In genomic region chr12:93102744-93103143, GRCh38 we compare ENCODE assay signal across 20 cellular contexts.
DNase-seq lines count a peak whose midpoint lies in the region; ATAC-seq and TF ChIP-seq lines count a peak whose summit lies in the region.
"Had no signal": no experiment of that assay in that cellular context is flagged by ENCODE, and none has a peak within 500 bp of the region (broad histone marks: within the 10 kb centered on the region; RNA-seq: fewer than 3 reads in every experiment).

No MANE protein-coding gene starts in this region.

- no peak for TF ChIP-seq CTCF in heart right ventricle (IDR thresholded peaks at IDR 0.05)
- TF ChIP-seq CTCF in nephron progenitor cell (IDR thresholded peaks at IDR 0.05): no peak
- TF ChIP-seq CTCF in gastrocnemius medialis (IDR thresholded peaks at IDR 0.05 in 4 of 5, conservative IDR thresholded peaks at IDR 0.05 in 1 of 5): no peak

- H3K4me3 ChIP-seq in heart right ventricle (no peak overlapping the region), gastrocnemius medialis (no peak overlapping the region)
- H3K4me3 ChIP-seq: GM23338, Peyer's patch had no signal

- ATAC-seq in heart right ventricle: no peak
- ATAC-seq in left ventricle myocardium superior: no peak
- no peak for ATAC-seq in gastrocnemius medialis
- ATAC-seq in activated naive CD4-positive, alpha-beta T cell treated with anti-CD3 and anti-CD28 coated beads, Interleukin-2, amount 50 U/mL, for 72 hours: no peak
- ATAC-seq: CD8-positive, alpha-beta T cell; GM23338 had no signal

- H3K9me3 ChIP-seq in heart right ventricle (no peaks in the 10 kb centered on the region), gastrocnemius medialis (no peaks in the 10 kb centered on the region)
- H3K9me3 ChIP-seq: Peyer's patch had no signal

- H3K4me1 ChIP-seq in heart right ventricle (peaks cover 0 to 11% (median 3%) of the 10 kb centered on the region in 9 donors), gastrocnemius medialis (peaks cover 11% of the 10 kb centered on the region in 2 donors)
- H3K4me1 ChIP-seq: Peyer's patch had no signal

- H3K27me3 ChIP-seq in heart right ventricle (no peaks in the 10 kb centered on the region), gastrocnemius medialis (no peaks in the 10 kb centered on the region)
- H3K27me3 ChIP-seq: Peyer's patch had no signal

- H3K4me1 Mint-ChIP-seq in nephron progenitor cell: peaks cover 47% of the 10 kb centered on the region

- H3K27ac Mint-ChIP-seq in nephron progenitor cell: peak overlapping the region; percentile 57
- H3K27ac Mint-ChIP-seq in activated naive CD4-positive, alpha-beta T cell treated with anti-CD3 and anti-CD28 coated beads, Interleukin-2, amount 50 U/mL, for 72 hours: no peak overlapping the region
- H3K27ac Mint-ChIP-seq: CD8-positive, alpha-beta T cell; GM23338 had no signal

- no peak for DNase-seq in heart right ventricle
- DNase-seq in left ventricle myocardium superior: no peak
- DNase-seq in foreskin melanocyte: peak; percentile 90
- DNase-seq in nephron progenitor cell: no peak
- no peak for DNase-seq in gastrocnemius medialis
- no peak for DNase-seq in NCI-H128 (lab: John Stamatoyannopoulos, UW; ENCODE audit: unreplicated experiment)
- no peak for DNase-seq in mesenteric fat pad (ENCODE audit: low spot score)
- DNase-seq in activated naive CD4-positive, alpha-beta T cell treated with anti-CD3 and anti-CD28 coated beads, Interleukin-2, amount 50 U/mL, for 72 hours (ENCODE audit: low spot score in 2 of 2): no peak
- DNase-seq: AML-193; C1 segment of cervical spinal cord; CD8-positive, alpha-beta T cell; HCEC 1CT; KG1; NCI-H1092; NCI-H146; NCI-H2029; NCI-H524 treated with DMSO at 0.1 percent for 48 hours; NCI-H82; Peyer's patch had no signal

- H3K4me3 Mint-ChIP-seq in nephron progenitor cell: no peak overlapping the region
- H3K4me3 Mint-ChIP-seq: CD8-positive, alpha-beta T cell; GM23338 had no signal

- in situ Hi-C loops in gastrocnemius medialis (cut with MboI; ENCODE audit: low sequenced_read_pairs in 4 of 4): no loop called here

- H3K27ac ChIP-seq in heart right ventricle (peak overlapping the region in 8 of 10 donors; percentile 6 to 64 (median 21)), gastrocnemius medialis (peak overlapping the region; percentile 37 to 70 (median 53))

- WGBS in heart right ventricle, 2 donors: 81 to 94% methylated on average over 2 of the region's 2 CpGs

- no peaks in the 10 kb centered on the region for H3K36me3 ChIP-seq in heart right ventricle
- H3K36me3 ChIP-seq in gastrocnemius medialis: no peaks in the 10 kb centered on the region
- H3K36me3 ChIP-seq: Peyer's patch had no signal

- H3K9me3 Mint-ChIP-seq in nephron progenitor cell: peaks cover 3% of the 10 kb centered on the region
- peaks cover 0 to 4% of the 10 kb centered on the region in 2 donors for H3K9me3 Mint-ChIP-seq in activated naive CD4-positive, alpha-beta T cell treated with anti-CD3 and anti-CD28 coated beads, Interleukin-2, amount 50 U/mL, for 72 hours
- H3K9me3 Mint-ChIP-seq: CD8-positive, alpha-beta T cell; GM23338 had no signal

- no peaks in the 10 kb centered on the region for H3K27me3 Mint-ChIP-seq in nephron progenitor cell (ENCODE audit: low read depth, poor library complexity)

- intact Hi-C loops in heart right ventricle (cut with DNase I): loop anchor here in 1 of 10 donors (5.0 kb wide), 1 partner anchor 40 kb away; no protein-coding TSS in a partner anchor
- intact Hi-C loops in left ventricle myocardium superior (cut with micrococcal nuclease): no loop called here
- intact Hi-C loops in gastrocnemius medialis (cut with DNase I; ENCODE audit: low total_unique reads): no loop called here

- no peaks in the 10 kb centered on the region for H3K36me3 Mint-ChIP-seq in nephron progenitor cell (ENCODE audit: low read depth)
- H3K36me3 Mint-ChIP-seq in activated naive CD4-positive, alpha-beta T cell treated with anti-CD3 and anti-CD28 coated beads, Interleukin-2, amount 50 U/mL, for 72 hours: no peaks in the 10 kb centered on the region
- H3K36me3 Mint-ChIP-seq: CD8-positive, alpha-beta T cell had no signal

- no peak for TF ChIP-seq POLR2A in gastrocnemius medialis (IDR thresholded peaks at IDR 0.05)
